In the genomic region with DNA sequence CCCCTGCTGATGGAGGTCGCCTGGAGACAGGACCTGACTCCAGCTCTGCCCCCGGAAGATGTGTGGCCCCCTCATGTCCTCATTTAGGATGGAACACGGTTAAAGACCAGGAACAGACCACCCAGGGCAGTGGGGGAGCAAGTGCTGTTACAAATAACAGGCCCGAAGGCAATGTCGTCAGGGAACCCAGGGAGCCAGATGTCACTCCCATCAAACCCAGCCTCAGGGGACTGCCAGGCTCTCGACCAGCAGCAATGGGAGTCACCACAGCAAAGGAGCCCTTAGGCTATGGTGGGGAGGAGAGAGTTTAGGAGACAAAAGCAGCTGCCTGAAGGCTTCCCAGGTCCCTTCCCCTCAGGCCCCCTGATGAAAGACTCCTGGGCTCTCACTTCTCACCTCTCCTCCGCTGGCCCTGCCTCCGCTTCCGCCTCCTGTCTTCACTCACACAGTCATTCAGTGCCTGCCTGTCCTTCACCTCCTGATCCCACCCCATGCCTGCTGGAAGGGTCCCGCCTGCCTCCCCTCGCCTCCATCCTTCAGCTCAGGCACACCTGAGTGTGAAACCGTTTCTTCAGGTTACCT, we compare ENCODE assay signal across 2 cellular contexts.
TF ChIP-seq lines count a peak whose summit lies in the region.

No MANE protein-coding gene starts in this region.

TF ChIP-seq in SK-N-SH, 30 proteins besides CTCF, POLR2A, EP300 and RAD21 (continued from another document):
- TF ChIP-seq, protein P1, sequence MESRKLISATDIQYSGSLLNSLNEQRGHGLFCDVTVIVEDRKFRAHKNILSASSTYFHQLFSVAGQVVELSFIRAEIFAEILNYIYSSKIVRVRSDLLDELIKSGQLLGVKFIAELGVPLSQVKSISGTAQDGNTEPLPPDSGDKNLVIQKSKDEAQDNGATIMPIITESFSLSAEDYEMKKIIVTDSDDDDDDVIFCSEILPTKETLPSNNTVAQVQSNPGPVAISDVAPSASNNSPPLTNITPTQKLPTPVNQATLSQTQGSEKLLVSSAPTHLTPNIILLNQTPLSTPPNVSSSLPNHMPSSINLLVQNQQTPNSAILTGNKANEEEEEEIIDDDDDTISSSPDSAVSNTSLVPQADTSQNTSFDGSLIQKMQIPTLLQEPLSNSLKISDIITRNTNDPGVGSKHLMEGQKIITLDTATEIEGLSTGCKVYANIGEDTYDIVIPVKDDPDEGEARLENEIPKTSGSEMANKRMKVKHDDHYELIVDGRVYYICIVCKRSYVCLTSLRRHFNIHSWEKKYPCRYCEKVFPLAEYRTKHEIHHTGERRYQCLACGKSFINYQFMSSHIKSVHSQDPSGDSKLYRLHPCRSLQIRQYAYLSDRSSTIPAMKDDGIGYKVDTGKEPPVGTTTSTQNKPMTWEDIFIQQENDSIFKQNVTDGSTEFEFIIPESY (IDR thresholded peaks at IDR 0.05; ENCODE audit: borderline replicate concordance, low read depth) = no peak

TF ChIP-seq in SK-N-SH treated with all-trans-retinoic acid at 6 μM for 48 hours, 23 proteins besides CTCF, POLR2A, EP300 and RAD21 (continued from another document):
- TF ChIP-seq, protein P2, sequence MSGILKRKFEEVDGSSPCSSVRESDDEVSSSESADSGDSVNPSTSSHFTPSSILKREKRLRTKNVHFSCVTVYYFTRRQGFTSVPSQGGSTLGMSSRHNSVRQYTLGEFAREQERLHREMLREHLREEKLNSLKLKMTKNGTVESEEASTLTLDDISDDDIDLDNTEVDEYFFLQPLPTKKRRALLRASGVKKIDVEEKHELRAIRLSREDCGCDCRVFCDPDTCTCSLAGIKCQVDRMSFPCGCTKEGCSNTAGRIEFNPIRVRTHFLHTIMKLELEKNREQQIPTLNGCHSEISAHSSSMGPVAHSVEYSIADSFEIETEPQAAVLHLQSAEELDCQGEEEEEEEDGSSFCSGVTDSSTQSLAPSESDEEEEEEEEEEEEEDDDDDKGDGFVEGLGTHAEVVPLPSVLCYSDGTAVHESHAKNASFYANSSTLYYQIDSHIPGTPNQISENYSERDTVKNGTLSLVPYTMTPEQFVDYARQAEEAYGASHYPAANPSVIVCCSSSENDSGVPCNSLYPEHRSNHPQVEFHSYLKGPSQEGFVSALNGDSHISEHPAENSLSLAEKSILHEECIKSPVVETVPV (CRISPR knock-in tag; IDR thresholded peaks at IDR 0.05) = no peak
- TF ChIP-seq GLIS3 (CRISPR knock-in tag; IDR thresholded peaks at IDR 0.05) (no peak), TOX (CRISPR knock-in tag; IDR thresholded peaks at IDR 0.05; ENCODE audit: borderline replicate concordance) (no peak)
- TF ChIP-seq, protein P3, sequence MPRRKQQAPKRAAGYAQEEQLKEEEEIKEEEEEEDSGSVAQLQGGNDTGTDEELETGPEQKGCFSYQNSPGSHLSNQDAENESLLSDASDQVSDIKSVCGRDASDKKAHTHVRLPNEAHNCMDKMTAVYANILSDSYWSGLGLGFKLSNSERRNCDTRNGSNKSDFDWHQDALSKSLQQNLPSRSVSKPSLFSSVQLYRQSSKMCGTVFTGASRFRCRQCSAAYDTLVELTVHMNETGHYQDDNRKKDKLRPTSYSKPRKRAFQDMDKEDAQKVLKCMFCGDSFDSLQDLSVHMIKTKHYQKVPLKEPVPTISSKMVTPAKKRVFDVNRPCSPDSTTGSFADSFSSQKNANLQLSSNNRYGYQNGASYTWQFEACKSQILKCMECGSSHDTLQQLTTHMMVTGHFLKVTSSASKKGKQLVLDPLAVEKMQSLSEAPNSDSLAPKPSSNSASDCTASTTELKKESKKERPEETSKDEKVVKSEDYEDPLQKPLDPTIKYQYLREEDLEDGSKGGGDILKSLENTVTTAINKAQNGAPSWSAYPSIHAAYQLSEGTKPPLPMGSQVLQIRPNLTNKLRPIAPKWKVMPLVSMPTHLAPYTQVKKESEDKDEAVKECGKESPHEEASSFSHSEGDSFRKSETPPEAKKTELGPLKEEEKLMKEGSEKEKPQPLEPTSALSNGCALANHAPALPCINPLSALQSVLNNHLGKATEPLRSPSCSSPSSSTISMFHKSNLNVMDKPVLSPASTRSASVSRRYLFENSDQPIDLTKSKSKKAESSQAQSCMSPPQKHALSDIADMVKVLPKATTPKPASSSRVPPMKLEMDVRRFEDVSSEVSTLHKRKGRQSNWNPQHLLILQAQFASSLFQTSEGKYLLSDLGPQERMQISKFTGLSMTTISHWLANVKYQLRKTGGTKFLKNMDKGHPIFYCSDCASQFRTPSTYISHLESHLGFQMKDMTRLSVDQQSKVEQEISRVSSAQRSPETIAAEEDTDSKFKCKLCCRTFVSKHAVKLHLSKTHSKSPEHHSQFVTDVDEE (CRISPR knock-in tag; IDR thresholded peaks at IDR 0.05) = no peak
TF ChIP-seq in SK-N-SH treated with all-trans-retinoic acid at 6 μM for 48 hours: peak in this region for 0.
